Comparison of ENCODE assay signal across 15 cellular contexts in genomic region chr7:91504919-91505318, GRCh38.
DNase-seq lines count a peak whose midpoint lies in the region; ATAC-seq and TF ChIP-seq lines count a peak whose summit lies in the region.
"Had no signal": no experiment of that assay in that cellular context is flagged by ENCODE, and none has a peak within 500 bp of the region (broad histone marks: within the 10 kb centered on the region; RNA-seq: fewer than 3 reads in every experiment).

No MANE protein-coding gene starts in this region.

- H3F3A ChIP-seq in PC-3 (ENCODE audit: low read length, unreplicated experiment), result no peaks in the 10 kb centered on the region

- H3K27ac ChIP-seq in PC-3 (ENCODE audit: low read length), result no peak overlapping the region
- H3K27ac ChIP-seq: A549, C4-2B had no signal

- no peak overlapping the region for H3K9ac ChIP-seq in PC-3 (ENCODE audit: low read length)

- no peaks in the 10 kb centered on the region for H3K4me1 ChIP-seq in PC-3 (ENCODE audit: insufficient read depth, low read length)
- H3K4me1 ChIP-seq: A549, BE2C had no signal

- H3K27me3 ChIP-seq in PC-3 (ENCODE audit: low read length), result no peaks in the 10 kb centered on the region
- H3K27me3 ChIP-seq: BE2C had no signal

- no peaks in the 10 kb centered on the region for H3K9me2 ChIP-seq in PC-3 (replicated peaks; ENCODE audit: low read length)

- POLR2A ChIA-PET in PC-3 (lab: Charles Lee; ENCODE audit: unreplicated experiment), result no interaction called here

- no peaks in the 10 kb centered on the region for H3K9me3 ChIP-seq in PC-3 (ENCODE audit: low read length)
- H3K9me3 ChIP-seq: A549, BE2C had no signal

- CTCF ChIA-PET in PC-3 (lab: Charles Lee), result no interaction called here

- TF ChIP-seq CTCF in PC-3 (conservative IDR thresholded peaks at IDR 0.05; ENCODE audit: low read depth, low read length), result no peak

- no peak overlapping the region for H3K4me2 ChIP-seq in PC-3 (ENCODE audit: low read length)
- H3K4me2 ChIP-seq: A549, GM23338 had no signal

- no TSS peak for BruUV-seq in PC-3 (replicated peaks; lab: Mats Ljungman, UMichigan)

- H3K4me3 ChIP-seq in PC-3 (ENCODE audit: low read length), result no peak overlapping the region
- H3K4me3 ChIP-seq: A549, GM23338 had no signal

- ATAC-seq in PC-3 (peak; percentile 94), HG02798 (IDR thresholded peaks at IDR 0.05; ENCODE audit: poor library complexity, unreplicated experiment) (no peak)
- ATAC-seq: A549, GM23338 had no signal

- no peaks in the 10 kb centered on the region for H3K36me3 ChIP-seq in PC-3 (ENCODE audit: low read depth, low read length)
- H3K36me3 ChIP-seq: BE2C had no signal

- no peaks in the 10 kb centered on the region for H4K20me1 ChIP-seq in PC-3 (ENCODE audit: low read length)

- no peaks in the 10 kb centered on the region for H3K79me2 ChIP-seq in PC-3 (ENCODE audit: low read length)

- intact Hi-C loops in PC-3 (cut with micrococcal nuclease) (no loop called here), cardiac septum (cut with DNase I) (no loop called here)

- DNase-seq in NCI-H345 (lab: John Stamatoyannopoulos, UW) (peak; percentile 29), NCI-H345 treated with DMSO at 0.1 percent for 48 hours (lab: John Stamatoyannopoulos, UW; ENCODE audit: unreplicated experiment) (no peak), DMS153 treated with DMSO at 0.1 percent for 48 hours (lab: John Stamatoyannopoulos, UW; ENCODE audit: unreplicated experiment) (peak; percentile 38), DMS53 treated with DMSO at 0.1 percent for 48 hours (lab: John Stamatoyannopoulos, UW; ENCODE audit: unreplicated experiment) (peak; percentile 7), PC-3 (peak; percentile 35), cardiac septum (ENCODE audit: low spot score) (no peak)
- DNase-seq: BE2C; CD4-positive, alpha-beta memory T cell; DMS79 treated with DMSO at 0.1 percent for 48 hours; EL; H7 had no signal

- H2AFZ ChIP-seq in PC-3 (ENCODE audit: low read length), result no peak overlapping the region
- H2AFZ ChIP-seq: GM23338 had no signal

Comparison
In these comparisons a context has a peak if more than half of its experiments do, and no peak if none do; other contexts are left out.
1. DNase-seq: peak in NCI-H345 (single experiment), DMS153 treated with DMSO at 0.1 percent for 48 hours (single experiment), DMS53 treated with DMSO at 0.1 percent for 48 hours (single experiment) and PC-3 (single experiment); none in NCI-H345 treated with DMSO at 0.1 percent for 48 hours (single experiment) and cardiac septum (single experiment).